In the genomic region with DNA sequence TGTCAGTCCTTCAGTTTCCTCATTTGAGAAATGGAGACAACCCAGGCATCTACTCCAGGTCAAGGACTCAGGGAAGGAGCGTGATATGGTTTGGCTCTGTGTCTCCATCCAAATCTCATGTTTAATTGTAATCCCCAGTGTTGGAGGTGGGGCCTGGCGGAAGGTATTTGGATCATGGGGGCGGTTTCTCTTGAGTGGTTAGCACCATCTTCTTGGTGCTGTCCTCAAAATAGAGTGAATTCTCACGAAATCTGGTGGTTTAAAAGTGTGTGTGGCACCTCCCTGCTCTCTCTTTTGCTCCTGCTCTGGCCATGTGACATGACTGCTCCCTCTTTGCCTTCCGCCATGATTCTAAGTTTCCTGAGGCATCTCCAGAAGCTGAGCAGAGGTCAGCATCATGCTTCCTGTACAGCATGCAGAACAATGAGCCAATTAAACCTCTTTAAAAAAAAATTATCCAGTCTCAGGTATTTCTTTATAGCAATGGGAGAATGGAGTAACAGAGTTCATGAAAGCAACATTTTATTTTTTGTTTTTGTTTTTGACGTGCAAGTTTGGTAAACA, we compare ENCODE assay signal across 16 cellular contexts. TPM values are rescaled to one million over a fixed set of nuclear protein-coding genes. Genes with fewer than 3 reads are reported as not detected.
DNase-seq lines count a peak whose midpoint lies in the region; ATAC-seq and TF ChIP-seq lines count a peak whose summit lies in the region.
"Had no signal": no experiment of that assay in that cellular context is flagged by ENCODE, and none has a peak within 500 bp of the region (broad histone marks: within the 10 kb centered on the region; RNA-seq: fewer than 3 reads in every experiment).

No MANE protein-coding gene starts in this region.

- WGBS in body of pancreas, 2 donors = 74 to 75% methylated on average over 6 of the region's 6 CpGs

- DNase-seq in dermis blood vessel endothelial cell = peak; percentile 71
- DNase-seq in body of pancreas = no peak
- no peak for DNase-seq in NCI-H226
- no peak for DNase-seq in AG20443 (ENCODE audit: low spot score)
- DNase-seq: DMS79 treated with DMSO at 0.1 percent for 48 hours; NCI-H1048; NCI-H146; NCI-H2081; NK-92 treated with Interleukin-12 subunit alpha and Interleukin-12 subunit beta, amount 100 ng/mL, for 24 hours; SHP77 treated with DMSO at 0.1 percent for 48 hours; SK-N-SH; T-cell had no signal

- no peak for TF ChIP-seq POLR2A in body of pancreas (IDR thresholded peaks at IDR 0.05)

- no peaks in the 10 kb centered on the region for H4K20me1 ChIP-seq in OCI-LY3 (ENCODE audit: insufficient read depth, low read length)

- ATAC-seq in GM18498 (IDR thresholded peaks at IDR 0.05; ENCODE audit: unreplicated experiment) = peak; percentile 50
- no peak for ATAC-seq in body of pancreas
- no peak for ATAC-seq in GM21723 (IDR thresholded peaks at IDR 0.05; ENCODE audit: unreplicated experiment)
- ATAC-seq: T-cell had no signal

- H3K27ac ChIP-seq in OCI-LY3 (ENCODE audit: low read length) (no peak overlapping the region), body of pancreas (no peak overlapping the region)
- H3K27ac ChIP-seq: KMS-11 had no signal

- H3K79me2 ChIP-seq in OCI-LY3 (ENCODE audit: low read length) = no peaks in the 10 kb centered on the region

- peaks cover 37% of the 10 kb centered on the region for H3K4me1 ChIP-seq in OCI-LY3 (ENCODE audit: low read length)
- no peaks in the 10 kb centered on the region for H3K4me1 ChIP-seq in body of pancreas

- H3K27me3 ChIP-seq in OCI-LY3 (ENCODE audit: low read depth, low read length) = 0 out of 2 replicates have a peak, but pooled peaks cover 6% of the 10 kb centered on the region
- H3K27me3 ChIP-seq in body of pancreas = no peaks in the 10 kb centered on the region

- no peak overlapping the region for H3K4me3 ChIP-seq in OCI-LY3 (ENCODE audit: low read length)
- no peak overlapping the region for H3K4me3 ChIP-seq in body of pancreas

- TF ChIP-seq CTCF in OCI-LY3 (IDR thresholded peaks at IDR 0.05; ENCODE audit: low read depth, low read length) (no peak), body of pancreas (IDR thresholded peaks at IDR 0.05) (no peak)

- 0 out of 2 replicates have a peak overlapping the region, but pooled peaks have one; percentile 17 for H3K4me2 ChIP-seq in OCI-LY3 (ENCODE audit: low read length)
- H3K4me2 ChIP-seq: KMS-11, SK-N-SH had no signal

- no peak overlapping the region for H2AFZ ChIP-seq in OCI-LY3 (ENCODE audit: low read depth, low read length)

- H3K9me3 ChIP-seq in OCI-LY3 (ENCODE audit: insufficient read depth, low read length) (no peaks in the 10 kb centered on the region), body of pancreas (no peaks in the 10 kb centered on the region)
- H3K9me3 ChIP-seq: SK-N-SH had no signal

- H3K36me3 ChIP-seq in OCI-LY3 (replicated peaks; ENCODE audit: low read depth, low read length) = no peaks in the 10 kb centered on the region
- no peaks in the 10 kb centered on the region for H3K36me3 ChIP-seq in body of pancreas (replicated peaks in 1 of 2; ENCODE audit: insufficient read depth in 1 of 2, low read depth in 2 of 2)

- intact Hi-C loops in body of pancreas (cut with DNase I) = no loop called here

- no peak overlapping the region for H3K9ac ChIP-seq in OCI-LY3 (ENCODE audit: low read length)
- H3K9ac ChIP-seq: KMS-11, SK-N-SH had no signal

RNA-seq across cellular contexts. Expression of a gene that starts 30.0 kb away (rescaled TPM):
- 8.3 and 19.0 TPM in 2 replicates for total RNA-seq in dermis blood vessel endothelial cell
- 1 to 10 TPM; 1.6 to 4.6 TPM for total RNA-seq in body of pancreas
